Comparison of ENCODE assay signal across 27 cellular contexts in genomic region chr16:56525154-56525720, GRCh38. TPM values are rescaled to one million over a fixed set of nuclear protein-coding genes. Genes with fewer than 3 reads are reported as not detected.
DNase-seq lines count a peak whose midpoint lies in the region; ATAC-seq and TF ChIP-seq lines count a peak whose summit lies in the region.
"Had no signal": no experiment of that assay in that cellular context is flagged by ENCODE, and none has a peak within 500 bp of the region (broad histone marks: within the 10 kb centered on the region; RNA-seq: fewer than 3 reads in every experiment).

No MANE protein-coding gene starts in this region.

- intact Hi-C loops in thyroid gland (cut with DNase I), result no loop called here
- intact Hi-C loops in OCI-LY7 (cut with micrococcal nuclease; ENCODE audit: unreplicated experiment), result no loop called here

- H3K79me2 ChIP-seq in osteoblast (ENCODE audit: insufficient read depth, low read length) (no peaks in the 10 kb centered on the region), OCI-LY7 (ENCODE audit: insufficient read depth, low read depth, low read length) (no peaks in the 10 kb centered on the region)
- H3K79me2 ChIP-seq: hepatocyte had no signal

- H3K27me3 ChIP-seq in BJ (ENCODE audit: control insufficient read depth, insufficient read depth, low read length) (no peaks in the 10 kb centered on the region), osteoblast (ENCODE audit: insufficient read depth, low read length) (no peaks in the 10 kb centered on the region), thyroid gland (no peaks in the 10 kb centered on the region)
- H3K27me3 ChIP-seq: ascending aorta, esophagus squamous epithelium had no signal

- H2AFZ ChIP-seq in osteoblast (ENCODE audit: low read length), result peak overlapping the region; percentile 79
- H2AFZ ChIP-seq in OCI-LY7 (ENCODE audit: low read length), result no peak overlapping the region
- H2AFZ ChIP-seq: hepatocyte, PC-9 had no signal

- CTCF ChIA-PET in BJ (lab: Yijun Ruan, JAX) (interaction anchor here (1.1 kb wide), 1 partner anchor 152 kb away, joined by 3 read pairs; no protein-coding TSS in a partner anchor), OCI-LY7 (lab: Charles Lee; ENCODE audit: unreplicated experiment) (no interaction called here)

- DNase-seq in BJ (ENCODE audit: low read depth) (peak; percentile 35), fibroblast of peridontal ligament (ENCODE audit: extremely low read depth) (peak; percentile 67), osteoblast (ENCODE audit: insufficient read length, low spot score, missing footprints) (peak; percentile 84), thyroid gland (no peak), NCI-H1105 (lab: John Stamatoyannopoulos, UW) (no peak), OCI-LY7 (ENCODE audit: low spot score) (no peak), T-helper 9 cell (no peak)
- DNase-seq: activated CD4-positive, alpha-beta T cell treated with anti-CD3 and anti-CD28 coated beads for 4 hours; activated naive CD4-positive, alpha-beta T cell treated with anti-CD3 and anti-CD28 coated beads, Interleukin-2, amount 10 ng/mL, durations not matched to agents 7 days and 5 days; CD4-positive, alpha-beta T cell; DMS 273 treated with DMSO at 0.1 percent for 48 hours; effector memory CD4-positive, alpha-beta T cell; esophagus squamous epithelium; GF-D8; left ventricle myocardium superior; NCI-H1417 treated with DMSO at 0.1 percent for 48 hours; NCI-H446; nephron progenitor cell; PC-9; posterior cingulate gyrus had no signal

- no peak for TF ChIP-seq POLR2A in thyroid gland (IDR thresholded peaks at IDR 0.05)

- H3K4me2 ChIP-seq in osteoblast (ENCODE audit: insufficient read depth, low read length) (peak overlapping the region; percentile 34), OCI-LY7 (ENCODE audit: low read length) (no peak overlapping the region)
- H3K4me2 ChIP-seq: hepatocyte, PC-9 had no signal

- H3K36me3 ChIP-seq in BJ (ENCODE audit: control insufficient read depth, insufficient read depth, low read length) (no peaks in the 10 kb centered on the region), osteoblast (ENCODE audit: insufficient read depth, low read length) (no peaks in the 10 kb centered on the region), thyroid gland (no peaks in the 10 kb centered on the region), OCI-LY7 (ENCODE audit: insufficient read depth, low read length) (no peaks in the 10 kb centered on the region)
- H3K36me3 ChIP-seq: ascending aorta, esophagus squamous epithelium had no signal

- BruUV-seq in OCI-LY7 (replicated peaks; lab: Mats Ljungman, UMichigan), result no TSS peak

- TF ChIP-seq CTCF in BJ (IDR thresholded peaks at IDR 0.05; ENCODE audit: insufficient read depth, low read depth, low read length) (no peak), osteoblast (IDR thresholded peaks at IDR 0.05; ENCODE audit: extremely low read depth, low read depth, low read length) (no peak), thyroid gland (IDR thresholded peaks at IDR 0.05) (no peak), OCI-LY7 (conservative IDR thresholded peaks at IDR 0.05; ENCODE audit: low read length) (no peak)

- H3K4me3 ChIP-seq in BJ (ENCODE audit: low read depth, low read length) (no peak overlapping the region), osteoblast (ENCODE audit: insufficient read depth, low read length) (peak overlapping the region; percentile 44), thyroid gland (replicated peaks in 1 of 3) (no peak overlapping the region), OCI-LY7 (ENCODE audit: low read depth, low read length, poor library complexity, severe bottlenecking) (no peak overlapping the region)
- H3K4me3 ChIP-seq: ascending aorta, esophagus squamous epithelium, hepatocyte, PC-9 had no signal

- no peaks in the 10 kb centered on the region for H3K9me3 ChIP-seq in osteoblast (ENCODE audit: low read depth, low read length)
- H3K9me3 ChIP-seq in thyroid gland, result no peaks in the 10 kb centered on the region
- no peaks in the 10 kb centered on the region for H3K9me3 ChIP-seq in OCI-LY7 (ENCODE audit: low read length)
- H3K9me3 ChIP-seq: ascending aorta, esophagus squamous epithelium had no signal

- peak; percentile 85 for ATAC-seq in SK-N-SH treated with all-trans-retinoic acid at 6 μM for 48 hours
- ATAC-seq: HepG2, left ventricle myocardium superior, sciatic nerve had no signal

- 70 to 78% methylated on average over 13 of the region's 13 CpGs for WGBS in thyroid gland, 2 donors

- H3K4me1 ChIP-seq in osteoblast (ENCODE audit: insufficient read depth, low read length), result peaks cover 8% of the 10 kb centered on the region
- H3K4me1 ChIP-seq in thyroid gland, result no peaks in the 10 kb centered on the region
- peaks cover 5% of the 10 kb centered on the region for H3K4me1 ChIP-seq in OCI-LY7 (ENCODE audit: insufficient read depth, low read length, poor library complexity, severe bottlenecking)

- no peaks in the 10 kb centered on the region for H3K9me2 ChIP-seq in OCI-LY7 (ENCODE audit: insufficient read depth, low read length)

- peak overlapping the region; percentile 28 for H3K27ac ChIP-seq in osteoblast (ENCODE audit: low read depth, low read length)
- no peak overlapping the region for H3K27ac ChIP-seq in thyroid gland
- no peak overlapping the region for H3K27ac ChIP-seq in OCI-LY7 (ENCODE audit: low read depth, low read length, poor library complexity, severe bottlenecking)
- H3K27ac ChIP-seq: ascending aorta, esophagus squamous epithelium, hepatocyte, PC-9 had no signal

- H4K20me1 ChIP-seq in osteoblast (ENCODE audit: insufficient read depth, low read length) (no peaks in the 10 kb centered on the region), OCI-LY7 (ENCODE audit: insufficient read depth, low read length) (no peaks in the 10 kb centered on the region)

- POLR2A ChIA-PET in BJ (lab: Charles Lee) (no interaction called here), OCI-LY7 (lab: Charles Lee) (interaction anchor here (0.7 kb wide), 1 partner anchor 35 kb away, joined by 3 read pairs; no protein-coding TSS in a partner anchor)

TF ChIP-seq in SK-N-SH treated with all-trans-retinoic acid at 6 μM for 48 hours, 23 proteins besides CTCF, POLR2A, EP300 and RAD21:
- TF ChIP-seq ZNF565 (CRISPR knock-in tag; conservative IDR thresholded peaks at IDR 0.05; ENCODE audit: low read depth) (no peak), TCF4 (CRISPR knock-in tag; IDR thresholded peaks at IDR 0.05; ENCODE audit: borderline replicate concordance) (no peak)

RNA-seq across cellular contexts. Expression of gene BBS2, which starts 5.4 kb away (rescaled TPM):
- polyA plus RNA-seq in BJ (2011; rRNA removed), result 33.8 and 43.1 TPM in 2 replicates
- polyA minus RNA-seq in BJ (2011; rRNA and poly(A)+ RNA removed), result 23.2 and 34.6 TPM in 2 replicates
- total RNA-seq in osteoblast (62.2 and 77.5 TPM in 2 replicates), thyroid gland (10 to 100 TPM; 55.1 to 98.6 (median 57.4) TPM), OCI-LY7 (2022) (14.1 and 18.3 TPM in 2 replicates)
- 13.9 and 15.3 TPM in 2 replicates for total RNA-seq in OCI-LY7 (2014; rRNA removed; shearing (Covaris generic))

RNA-seq across cellular contexts. Expression of gene MT4, which starts 39.6 kb away (rescaled TPM):
- not detected in 2 replicates for polyA plus RNA-seq in BJ (2011; rRNA removed)
- polyA minus RNA-seq in BJ (2011; rRNA and poly(A)+ RNA removed), result not detected in 2 replicates
- total RNA-seq in osteoblast (not detected in 2 replicates), thyroid gland (not detected), OCI-LY7 (2022) (not detected in 2 replicates)
- not detected in 2 replicates for total RNA-seq in OCI-LY7 (2014; rRNA removed; shearing (Covaris generic))
- total RNA-seq: ascending aorta; CD4-positive, alpha-beta T cell; esophagus squamous epithelium; hepatocyte; HepG2; left ventricle myocardium superior; PC-9; sciatic nerve; T-helper 1 cell treated with Interleukin-12 subunit alpha and Interleukin-12 subunit beta and Interleukin-4 antibody, amounts not matched to agents 30 ng/mL and 1 ng/mL, for 36 hours had no signal
- polyA plus RNA-seq: AG04450, hepatocyte, HepG2 had no signal

Comparison
In these comparisons a context has a peak if more than half of its experiments do, and no peak if none do; other contexts are left out.
1. DNase-seq: peak in BJ (single experiment), fibroblast of peridontal ligament (single experiment) and osteoblast (single experiment); none in thyroid gland (0 of 2), NCI-H1105 (single experiment), OCI-LY7 (single experiment) and T-helper 9 cell (single experiment).